1 cellular context compared by ENCODE assay signal in genomic region chr5:138463335-138464017, GRCh38.
TF ChIP-seq lines count a peak whose summit lies in the region.

No MANE protein-coding gene starts in this region.

TF ChIP-seq in GM12878, 131 proteins besides CTCF, POLR2A, EP300 and RAD21 (continued from another document):
- TF ChIP-seq SMAD5 (IDR thresholded peaks at IDR 0.05; ENCODE audit: low read depth), result peak; percentile 59; the same call in 1 of the 2 replicates
- peak; percentile 14; the same call in 1 of the 2 replicates for TF ChIP-seq POLR2AphosphoS5 (IDR thresholded peaks at IDR 0.05; ENCODE audit: low read length)
- TF ChIP-seq CHD2 (IDR thresholded peaks at IDR 0.05; ENCODE audit: borderline replicate concordance, low read depth, low read length), result 0 out of 2 replicates have a peak, but pooled peaks have one; percentile 50
TF ChIP-seq in GM12878: peak in this region for 4.
